1 cellular context compared by ENCODE assay signal in the genomic region with DNA sequence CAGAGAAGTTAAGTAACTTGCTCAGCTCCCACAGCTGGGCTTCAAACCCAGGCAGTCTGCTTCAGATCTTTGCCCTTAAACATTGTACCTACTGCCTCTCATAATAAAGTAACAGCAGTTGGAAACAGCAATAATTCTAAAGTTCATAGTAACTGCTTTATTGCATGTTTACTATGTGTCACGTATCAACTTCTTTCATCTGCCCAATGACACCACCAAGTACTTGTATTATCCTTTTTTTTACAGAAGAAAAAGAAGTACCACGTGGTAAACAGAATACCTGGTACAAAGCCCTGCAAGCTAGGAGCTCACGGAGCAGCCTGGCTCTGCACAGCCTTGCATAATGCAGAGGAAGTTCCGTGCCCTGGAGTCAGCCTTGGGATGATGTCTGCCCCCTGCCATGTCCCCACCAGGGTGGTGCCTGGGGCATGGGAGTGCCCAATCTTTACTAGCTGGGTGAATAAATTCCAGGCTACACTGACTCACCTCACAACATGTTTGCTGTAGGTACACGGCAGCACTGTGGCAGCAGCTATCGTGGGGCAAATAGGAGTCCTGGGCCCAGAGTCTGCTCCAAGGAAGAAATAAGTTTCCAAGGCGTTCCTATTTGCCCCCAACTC.
A peak's percentile ranks its signal among the peaks of the same experiment; 100 is the strongest.
TF ChIP-seq lines count a peak whose summit lies in the region.

No MANE protein-coding gene starts in this region.

TF ChIP-seq in HepG2, 621 proteins besides CTCF, POLR2A, EP300 and RAD21 (continued from another document):
- TF ChIP-seq, protein P1, sequence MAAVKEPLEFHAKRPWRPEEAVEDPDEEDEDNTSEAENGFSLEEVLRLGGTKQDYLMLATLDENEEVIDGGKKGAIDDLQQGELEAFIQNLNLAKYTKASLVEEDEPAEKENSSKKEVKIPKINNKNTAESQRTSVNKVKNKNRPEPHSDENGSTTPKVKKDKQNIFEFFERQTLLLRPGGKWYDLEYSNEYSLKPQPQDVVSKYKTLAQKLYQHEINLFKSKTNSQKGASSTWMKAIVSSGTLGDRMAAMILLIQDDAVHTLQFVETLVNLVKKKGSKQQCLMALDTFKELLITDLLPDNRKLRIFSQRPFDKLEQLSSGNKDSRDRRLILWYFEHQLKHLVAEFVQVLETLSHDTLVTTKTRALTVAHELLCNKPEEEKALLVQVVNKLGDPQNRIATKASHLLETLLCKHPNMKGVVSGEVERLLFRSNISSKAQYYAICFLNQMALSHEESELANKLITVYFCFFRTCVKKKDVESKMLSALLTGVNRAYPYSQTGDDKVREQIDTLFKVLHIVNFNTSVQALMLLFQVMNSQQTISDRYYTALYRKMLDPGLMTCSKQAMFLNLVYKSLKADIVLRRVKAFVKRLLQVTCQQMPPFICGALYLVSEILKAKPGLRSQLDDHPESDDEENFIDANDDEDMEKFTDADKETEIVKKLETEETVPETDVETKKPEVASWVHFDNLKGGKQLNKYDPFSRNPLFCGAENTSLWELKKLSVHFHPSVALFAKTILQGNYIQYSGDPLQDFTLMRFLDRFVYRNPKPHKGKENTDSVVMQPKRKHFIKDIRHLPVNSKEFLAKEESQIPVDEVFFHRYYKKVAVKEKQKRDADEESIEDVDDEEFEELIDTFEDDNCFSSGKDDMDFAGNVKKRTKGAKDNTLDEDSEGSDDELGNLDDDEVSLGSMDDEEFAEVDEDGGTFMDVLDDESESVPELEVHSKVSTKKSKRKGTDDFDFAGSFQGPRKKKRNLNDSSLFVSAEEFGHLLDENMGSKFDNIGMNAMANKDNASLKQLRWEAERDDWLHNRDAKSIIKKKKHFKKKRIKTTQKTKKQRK (IDR thresholded peaks at IDR 0.05; ENCODE audit: low read length), result no peak
- TF ChIP-seq, protein P2, sequence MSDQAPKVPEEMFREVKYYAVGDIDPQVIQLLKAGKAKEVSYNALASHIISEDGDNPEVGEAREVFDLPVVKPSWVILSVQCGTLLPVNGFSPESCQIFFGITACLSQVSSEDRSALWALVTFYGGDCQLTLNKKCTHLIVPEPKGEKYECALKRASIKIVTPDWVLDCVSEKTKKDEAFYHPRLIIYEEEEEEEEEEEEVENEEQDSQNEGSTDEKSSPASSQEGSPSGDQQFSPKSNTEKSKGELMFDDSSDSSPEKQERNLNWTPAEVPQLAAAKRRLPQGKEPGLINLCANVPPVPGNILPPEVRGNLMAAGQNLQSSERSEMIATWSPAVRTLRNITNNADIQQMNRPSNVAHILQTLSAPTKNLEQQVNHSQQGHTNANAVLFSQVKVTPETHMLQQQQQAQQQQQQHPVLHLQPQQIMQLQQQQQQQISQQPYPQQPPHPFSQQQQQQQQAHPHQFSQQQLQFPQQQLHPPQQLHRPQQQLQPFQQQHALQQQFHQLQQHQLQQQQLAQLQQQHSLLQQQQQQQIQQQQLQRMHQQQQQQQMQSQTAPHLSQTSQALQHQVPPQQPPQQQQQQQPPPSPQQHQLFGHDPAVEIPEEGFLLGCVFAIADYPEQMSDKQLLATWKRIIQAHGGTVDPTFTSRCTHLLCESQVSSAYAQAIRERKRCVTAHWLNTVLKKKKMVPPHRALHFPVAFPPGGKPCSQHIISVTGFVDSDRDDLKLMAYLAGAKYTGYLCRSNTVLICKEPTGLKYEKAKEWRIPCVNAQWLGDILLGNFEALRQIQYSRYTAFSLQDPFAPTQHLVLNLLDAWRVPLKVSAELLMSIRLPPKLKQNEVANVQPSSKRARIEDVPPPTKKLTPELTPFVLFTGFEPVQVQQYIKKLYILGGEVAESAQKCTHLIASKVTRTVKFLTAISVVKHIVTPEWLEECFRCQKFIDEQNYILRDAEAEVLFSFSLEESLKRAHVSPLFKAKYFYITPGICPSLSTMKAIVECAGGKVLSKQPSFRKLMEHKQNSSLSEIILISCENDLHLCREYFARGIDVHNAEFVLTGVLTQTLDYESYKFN (CRISPR knock-in tag; conservative IDR thresholded peaks at IDR 0.05), result peak; percentile 29; the same call in 1 of the 2 replicates
TF ChIP-seq in HepG2: peak in this region for 25.
